In genomic region chr1:30164693-30165092, GRCh38 we compare ENCODE assay signal across 8 cellular contexts.
"Had no signal": no experiment of that assay in that cellular context is flagged by ENCODE, and none has a peak within 500 bp of the region (broad histone marks: within the 10 kb centered on the region; RNA-seq: fewer than 3 reads in every experiment).

No MANE protein-coding gene starts in this region.

- H3K27ac Mint-ChIP-seq: GM23338, HFFc6 had no signal

- H3K4me1 Mint-ChIP-seq: GM23338 had no signal

- H3K4me1 ChIP-seq: HAP-1 had no signal

- H3K4me3 Mint-ChIP-seq: GM23338, H9, HFFc6 had no signal

- H3K9me3 Mint-ChIP-seq: GM23338 had no signal

- H3K9me3 ChIP-seq: HAP-1 had no signal

- H3K4me2 ChIP-seq: GM23338 had no signal

- DNase-seq: GM23248, GOT3, H7, H9, HCEC 1CT, HFFc6 had no signal

- H3K9ac ChIP-seq: GM23248 had no signal

- H3K27ac ChIP-seq: GM23248 had no signal

- H3K4me3 ChIP-seq: GM23248, GM23338, HAP-1 had no signal

- H3K36me3 ChIP-seq: HAP-1 had no signal
